Comparison of ENCODE assay signal across 6 cellular contexts in genomic region chr16:30369091-30369937, GRCh38. TPM values are rescaled to one million over a fixed set of nuclear protein-coding genes. Genes with fewer than 3 reads are reported as not detected.
DNase-seq lines count a peak whose midpoint lies in the region; ATAC-seq and TF ChIP-seq lines count a peak whose summit lies in the region.

No MANE protein-coding gene starts in this region.

- H3K4me2 ChIP-seq in SK-N-SH: peak overlapping the region; percentile 97

- peak overlapping the region; percentile 57 to 77; a peak in 3 of 4 replicates for H3K27ac ChIP-seq in SK-N-SH (ENCODE audit: low read depth in 2 of 2, low read length in 1 of 2)
- H3K27ac ChIP-seq in epithelial cell of prostate: peak overlapping the region; percentile 57

- H3K4me1 ChIP-seq in SK-N-SH (ENCODE audit: control insufficient read depth in 1 of 2, insufficient read depth in 2 of 2, low read depth in 1 of 2, low read length in 1 of 2): peaks cover 4 to 37% of the 10 kb centered on the region in 2 experiments; a peak in 3 of 4 replicates

- peak overlapping the region; percentile 80 for H3K9ac ChIP-seq in SK-N-SH

- H4K20me1 ChIP-seq in SK-N-SH (ENCODE audit: insufficient read depth): peaks cover 49% of the 10 kb centered on the region

- POLR2A ChIA-PET in SK-N-SH (lab: Yijun Ruan, JAX): interaction anchor here (0.6 to 3.4 kb wide), 6 partner anchors 8 to 40 kb away, joined by 3 to 19 read pairs (median 5); partner anchors contain the start of genes CD2BP2, ZNF48 and ZNF771

- no peak for TF ChIP-seq RAD21 in SK-N-SH (IDR thresholded peaks at IDR 0.05; ENCODE audit: low read length)

- TF ChIP-seq CTCF in SK-N-SH (IDR thresholded peaks at IDR 0.05): no peak

- no peak for DNase-seq in SK-N-SH
- DNase-seq in epithelial cell of prostate (ENCODE audit: low read depth, low spot score): no peak
- peak; percentile 14 for DNase-seq in stimulated activated CD8-positive, alpha-beta memory T cell treated with anti-CD3 and anti-CD28 coated beads, Interleukin-12 subunit alpha, Interleukin-12 subunit beta, amount 100 ng/mL, for 4 hours (ENCODE audit: low read depth)
- DNase-seq in NCI-H1694 (lab: John Stamatoyannopoulos, UW): no peak
- no peak for DNase-seq in DMS79 (lab: John Stamatoyannopoulos, UW)

- H3K4me3 ChIP-seq in SK-N-SH (ENCODE audit: low read depth in 2 of 2, low read length in 1 of 2): peak overlapping the region; percentile 74 to 87

- no peaks in the 10 kb centered on the region for H3F3A ChIP-seq in SK-N-SH (replicated peaks; ENCODE audit: insufficient read depth)

- no peak for ATAC-seq in SK-N-SH treated with all-trans-retinoic acid at 6 μM for 48 hours

- H3K79me2 ChIP-seq in SK-N-SH (ENCODE audit: insufficient read depth): peaks cover 56% of the 10 kb centered on the region

- no peaks in the 10 kb centered on the region for H3K9me2 ChIP-seq in SK-N-SH

- H2AFZ ChIP-seq in SK-N-SH (ENCODE audit: low read depth): no peak overlapping the region

- H3K9me3 ChIP-seq in SK-N-SH: no peaks in the 10 kb centered on the region

- no peak for TF ChIP-seq EP300 in SK-N-SH (IDR thresholded peaks at IDR 0.05; ENCODE audit: borderline replicate concordance in 1 of 2, low read depth in 1 of 2, low read length in 1 of 2)

- no peaks in the 10 kb centered on the region for H3K27me3 ChIP-seq in SK-N-SH (ENCODE audit: insufficient read depth)

- CTCF ChIA-PET in SK-N-SH (lab: Yijun Ruan, JAX): interaction anchor here (0.7 to 1.6 kb wide), 5 partner anchors 13 to 61 kb away, joined by 3 to 7 read pairs (median 4); partner anchors contain the start of genes CD2BP2 and DCTPP1

- 5% methylated on average over 16 of the region's 45 CpGs for WGBS in SK-N-SH (ENCODE audit: low lambda C conversion rate)

- peaks cover 13% of the 10 kb centered on the region in 2 experiments for H3K36me3 ChIP-seq in SK-N-SH (replicated peaks in 1 of 2; ENCODE audit: control insufficient read depth in 1 of 2, insufficient read depth in 2 of 2, low read length in 1 of 2)

TF ChIP-seq in SK-N-SH, 30 proteins besides CTCF, POLR2A, EP300 and RAD21:
- TF ChIP-seq POLR2AphosphoS5 (IDR thresholded peaks at IDR 0.05; ENCODE audit: low read depth, low read length): no peak
- no peak for TF ChIP-seq RXRA (IDR thresholded peaks at IDR 0.05; ENCODE audit: borderline replicate concordance, low read depth)
- TF ChIP-seq ELF1 (IDR thresholded peaks at IDR 0.05): no peak
- no peak for TF ChIP-seq CHD2 (IDR thresholded peaks at IDR 0.05; ENCODE audit: low read length, partially characterized antibody)
- no peak for TF ChIP-seq TCF12 (IDR thresholded peaks at IDR 0.05)
- TF ChIP-seq GABPA (IDR thresholded peaks at IDR 0.05; ENCODE audit: low read depth): no peak
TF ChIP-seq in SK-N-SH: peak in this region for 0.

TF ChIP-seq in SK-N-SH treated with all-trans-retinoic acid at 6 μM for 48 hours, 23 proteins besides CTCF, POLR2A, EP300 and RAD21:
- TF ChIP-seq PPARA (CRISPR knock-in tag; IDR thresholded peaks at IDR 0.05; ENCODE audit: borderline replicate concordance): no peak
- TF ChIP-seq ZNF8 (CRISPR knock-in tag; IDR thresholded peaks at IDR 0.05): no peak
- TF ChIP-seq ESRRG (CRISPR knock-in tag; IDR thresholded peaks at IDR 0.05): no peak
- TF ChIP-seq ARNTL (CRISPR knock-in tag; IDR thresholded peaks at IDR 0.05; ENCODE audit: borderline replicate concordance, low read depth): no peak
- no peak for TF ChIP-seq SNAI2 (CRISPR knock-in tag; IDR thresholded peaks at IDR 0.05)
- TF ChIP-seq ZC3H10 (CRISPR knock-in tag; IDR thresholded peaks at IDR 0.05): no peak
- no peak for TF ChIP-seq ZFP30 (CRISPR knock-in tag; IDR thresholded peaks at IDR 0.05)
- no peak for TF ChIP-seq PATZ1 (CRISPR knock-in tag; IDR thresholded peaks at IDR 0.05; ENCODE audit: borderline replicate concordance)
- TF ChIP-seq ZNF70 (CRISPR knock-in tag; IDR thresholded peaks at IDR 0.05): no peak
- no peak for TF ChIP-seq BACH2 (CRISPR knock-in tag; IDR thresholded peaks at IDR 0.05; ENCODE audit: borderline replicate concordance)
- no peak for TF ChIP-seq CSRNP3 (CRISPR knock-in tag; IDR thresholded peaks at IDR 0.05)
- TF ChIP-seq GLIS3 (CRISPR knock-in tag; IDR thresholded peaks at IDR 0.05): no peak
- no peak for TF ChIP-seq RARB (CRISPR knock-in tag; IDR thresholded peaks at IDR 0.05)
- TF ChIP-seq ZNF565 (CRISPR knock-in tag; conservative IDR thresholded peaks at IDR 0.05; ENCODE audit: low read depth): no peak
TF ChIP-seq in SK-N-SH treated with all-trans-retinoic acid at 6 μM for 48 hours: peak in this region for 0.

RNA-seq across cellular contexts. Expression of gene TBC1D10B, which starts 1.0 kb away (rescaled TPM):
- polyA plus RNA-seq in SK-N-SH (2012; rRNA removed): 15.7 and 20.5 TPM in 2 replicates
- polyA plus RNA-seq in SK-N-SH (2012; cell fraction: cytosol; rRNA removed): 9.0 and 13.6 TPM in 2 replicates
- polyA plus RNA-seq in SK-N-SH (2012; cell fraction: nucleus; rRNA removed): 41.2 and 55.4 TPM in 2 replicates

RNA-seq across cellular contexts. Expression of gene MYL11, which starts 5.3 kb away (rescaled TPM):
- polyA plus RNA-seq in SK-N-SH (2012; rRNA removed): 0.23 TPM in 1 of 2 replicates, not detected in the other
- polyA plus RNA-seq in SK-N-SH (2012; cell fraction: cytosol; rRNA removed): not detected in 2 replicates
- 0.08 and 0.65 TPM in 2 replicates for polyA plus RNA-seq in SK-N-SH (2012; cell fraction: nucleus; rRNA removed)

RNA-seq across cellular contexts. Expression of gene SEPTIN1, which starts 13.0 kb away (rescaled TPM):
- 0.13 and 0.25 TPM in 2 replicates for polyA plus RNA-seq in SK-N-SH (2012; rRNA removed)
- polyA plus RNA-seq in SK-N-SH (2012; cell fraction: cytosol; rRNA removed): 0.35 and 0.43 TPM in 2 replicates
- 0.76 and 0.94 TPM in 2 replicates for polyA plus RNA-seq in SK-N-SH (2012; cell fraction: nucleus; rRNA removed)

RNA-seq across cellular contexts. Expression of gene CD2BP2, which starts 14.2 kb away (rescaled TPM):
- polyA plus RNA-seq in SK-N-SH (2012; rRNA removed): 80.8 and 85.3 TPM in 2 replicates
- 64.7 and 70.5 TPM in 2 replicates for polyA plus RNA-seq in SK-N-SH (2012; cell fraction: cytosol; rRNA removed)
- polyA plus RNA-seq in SK-N-SH (2012; cell fraction: nucleus; rRNA removed): 202 and 222 TPM in 2 replicates

RNA-seq across cellular contexts. Expression of gene ZNF48, which starts 25.9 kb away (rescaled TPM):
- polyA plus RNA-seq in SK-N-SH (2012; rRNA removed): 7.9 and 8.8 TPM in 2 replicates
- 7.3 and 7.6 TPM in 2 replicates for polyA plus RNA-seq in SK-N-SH (2012; cell fraction: cytosol; rRNA removed)
- 14.8 and 17.0 TPM in 2 replicates for polyA plus RNA-seq in SK-N-SH (2012; cell fraction: nucleus; rRNA removed)
